ENCODE assay signal across 19 cellular contexts in genomic region chr2:68556384-68556783, GRCh38.
"Had no signal": no experiment of that assay in that cellular context is flagged by ENCODE, and none has a peak within 500 bp of the region (broad histone marks: within the 10 kb centered on the region; RNA-seq: fewer than 3 reads in every experiment).

No MANE protein-coding gene starts in this region.

- H2AFZ ChIP-seq: hepatocyte, parathyroid adenoma had no signal

- H3K9me3 ChIP-seq: adrenal gland, lower lobe of right lung, upper lobe of right lung had no signal

- H3K4me2 ChIP-seq: hepatocyte had no signal

- DNase-seq: activated CD4-positive, alpha-beta T cell treated with anti-CD3 and anti-CD28 coated beads, Interleukin-2, amount 50 U/mL, for 4 hours; activated gamma-delta T cell treated with Interleukin-2 at 50 U/mL for 16 hours; adrenal gland; erythroblast; islet precursor cell; lower lobe of right lung; stimulated activated CD4-positive, alpha-beta T cell treated with anti-CD3 and anti-CD28 coated beads, Interleukin-12 subunit alpha, Interleukin-12 subunit beta, amount 100 ng/mL, for 4 hours; stimulated activated CD4-positive, alpha-beta T cell treated with anti-CD3 and anti-CD28 coated beads, Interleukin-1b, Interleukin-23, amount 100 ng/mL, for 48 hours; stimulated activated CD8-positive, alpha-beta memory T cell treated with anti-CD3 and anti-CD28 coated beads, Interleukin-4, amount 100 ng/mL, for 48 hours; stimulated activated naive CD4-positive, alpha-beta T cell; upper lobe of right lung had no signal

- H3K9me3 Mint-ChIP-seq: activated naive CD4-positive, alpha-beta T cell treated with anti-CD3 and anti-CD28 coated beads, Interleukin-2, amount 50 U/mL, for 72 hours; activated T-helper 1 cell treated with anti-CD3 and anti-CD28 coated beads, Interleukin-12 subunit alpha, Interleukin-12 subunit beta, Interleukin-2, Interleukin-4 antibody, amounts not matched to agents 30 ng/mL and 10 ng/mL and 1 ng/mL, durations not matched to agents 14 hours and 24 hours and 36 hours; nephron; T-helper 2 cell treated with Interferon-gamma antibody and Interleukin-4, amounts not matched to agents 5 μg/mL and 100 μg/mL, for 36 hours had no signal

- H3K36me3 ChIP-seq: adrenal gland, lower lobe of right lung, upper lobe of right lung had no signal

- H3K27me3 ChIP-seq: adrenal gland, hepatocyte, upper lobe of right lung had no signal

- H3K4me1 ChIP-seq: adrenal gland, lower lobe of right lung, parathyroid adenoma, upper lobe of right lung had no signal

- H3K36me3 Mint-ChIP-seq: activated naive CD4-positive, alpha-beta T cell treated with anti-CD3 and anti-CD28 coated beads, Interleukin-2, amount 50 U/mL, for 72 hours; mesothelial cell of epicardium had no signal

- H3K4me3 ChIP-seq: adrenal gland, hepatocyte, lower lobe of right lung, upper lobe of right lung had no signal

- H3K27ac ChIP-seq: adrenal gland, hepatocyte, lower lobe of right lung, parathyroid adenoma, upper lobe of right lung had no signal

- H3K4me1 Mint-ChIP-seq: nephron had no signal

- H3K9ac ChIP-seq: parathyroid adenoma had no signal

- H3K79me2 ChIP-seq: hepatocyte, parathyroid adenoma had no signal

- H3K27ac Mint-ChIP-seq: activated naive CD4-positive, alpha-beta T cell treated with anti-CD3 and anti-CD28 coated beads, Interleukin-2, amount 50 U/mL, for 72 hours; activated T-helper 1 cell treated with anti-CD3 and anti-CD28 coated beads, Interleukin-12 subunit alpha, Interleukin-12 subunit beta, Interleukin-2, Interleukin-4 antibody, amounts not matched to agents 30 ng/mL and 10 ng/mL and 1 ng/mL, durations not matched to agents 14 hours and 24 hours and 36 hours; mesothelial cell of epicardium; nephron; T-helper 2 cell treated with Interferon-gamma antibody and Interleukin-4, amounts not matched to agents 5 μg/mL and 100 μg/mL, for 36 hours had no signal

- FAIRE-seq: TTC549 had no signal

- H3K4me3 Mint-ChIP-seq: activated T-helper 1 cell treated with anti-CD3 and anti-CD28 coated beads, Interleukin-12 subunit alpha, Interleukin-12 subunit beta, Interleukin-2, Interleukin-4 antibody, amounts not matched to agents 30 ng/mL and 10 ng/mL and 1 ng/mL, durations not matched to agents 14 hours and 24 hours and 36 hours; mesothelial cell of epicardium; nephron; T-helper 2 cell treated with Interferon-gamma antibody and Interleukin-4, amounts not matched to agents 5 μg/mL and 100 μg/mL, for 36 hours had no signal
